In genomic region chr14:69547701-69548348, GRCh38 we compare ENCODE assay signal across 9 cellular contexts. TPM values are rescaled to one million over a fixed set of nuclear protein-coding genes. Genes with fewer than 3 reads are reported as not detected.
A peak's percentile ranks its signal among the peaks of the same experiment; 100 is the strongest.
DNase-seq lines count a peak whose midpoint lies in the region; ATAC-seq and TF ChIP-seq lines count a peak whose summit lies in the region.
"Had no signal": no experiment of that assay in that cellular context is flagged by ENCODE, and none has a peak within 500 bp of the region (broad histone marks: within the 10 kb centered on the region; RNA-seq: fewer than 3 reads in every experiment).

No MANE protein-coding gene starts in this region.

- CTCF ChIA-PET in CD8-positive, alpha-beta T cell (lab: Charles Lee): interaction anchor here (1.1 to 2.9 kb wide), 3 partner anchors 10 to 37 kb away, joined by 3 to 12 read pairs (median 6); partner anchors contain the start of gene CCDC177

- intact Hi-C loops in CD8-positive, alpha-beta T cell (cut with DNase I, micrococcal nuclease): no loop called here

- no peak for ATAC-seq in CD8-positive, alpha-beta T cell
- ATAC-seq in left lobe of liver (peak; percentile 61), HG03108 (IDR thresholded peaks at IDR 0.05; ENCODE audit: unreplicated experiment) (no peak)

- no peaks in the 10 kb centered on the region for H3K9me3 ChIP-seq in CD8-positive, alpha-beta T cell (ENCODE audit: low read length)

- H3K36me3 Mint-ChIP-seq in CD8-positive, alpha-beta T cell: no peaks in the 10 kb centered on the region

- in situ Hi-C loops in brain microvascular endothelial cell (cut with HindIII; ENCODE audit: low pct_ligation_motif_present, low sequenced_read_pairs): no loop called here

- no peak overlapping the region for H3K4me3 ChIP-seq in CD8-positive, alpha-beta T cell (ENCODE audit: low read depth, low read length)
- H3K4me3 ChIP-seq in brain microvascular endothelial cell (ENCODE audit: low read depth, low read length): peak overlapping the region; percentile 34

- H3K27ac Mint-ChIP-seq in CD8-positive, alpha-beta T cell: no peak overlapping the region

- no peak overlapping the region for H3K4me3 Mint-ChIP-seq in CD8-positive, alpha-beta T cell

- H3K27me3 ChIP-seq in CD8-positive, alpha-beta T cell (ENCODE audit: insufficient read depth, low read length): peaks cover 6% of the 10 kb centered on the region
- peaks cover 3% of the 10 kb centered on the region for H3K27me3 ChIP-seq in brain microvascular endothelial cell (replicated peaks)

- no peaks in the 10 kb centered on the region for H3K9me3 Mint-ChIP-seq in CD8-positive, alpha-beta T cell

- no peak overlapping the region for H3K27ac ChIP-seq in CD8-positive, alpha-beta T cell (ENCODE audit: low read depth, low read length)
- H3K27ac ChIP-seq in brain microvascular endothelial cell: no peak overlapping the region

- no peaks in the 10 kb centered on the region for H3K4me1 ChIP-seq in CD8-positive, alpha-beta T cell (ENCODE audit: insufficient read depth, low read length)

- peaks cover 3% of the 10 kb centered on the region for H3K4me1 Mint-ChIP-seq in CD8-positive, alpha-beta T cell (ENCODE audit: low read depth)

- peaks cover 57% of the 10 kb centered on the region for H3K27me3 Mint-ChIP-seq in CD8-positive, alpha-beta T cell (ENCODE audit: low read depth)

- POLR2A ChIA-PET in CD8-positive, alpha-beta T cell (lab: Charles Lee): no interaction called here

- DNase-seq in CD8-positive, alpha-beta T cell: peak in 1 of 7 experiments; percentile 9
- DNase-seq in NCI-H1092 (lab: John Stamatoyannopoulos, UW) (peak; percentile 43), brain microvascular endothelial cell (peak; percentile 14), left lobe of liver (ENCODE audit: low spot score) (no peak), NCI-H2171 treated with DMSO at 0.1 percent for 48 hours (lab: John Stamatoyannopoulos, UW) (no peak), NCI-H2029 treated with DMSO at 0.1 percent for 48 hours (lab: John Stamatoyannopoulos, UW) (no peak), SHP77 (lab: John Stamatoyannopoulos, UW) (no peak)

- peak; percentile 39 for TF ChIP-seq CTCF in CD8-positive, alpha-beta T cell (IDR thresholded peaks at IDR 0.05)
- TF ChIP-seq CTCF in brain microvascular endothelial cell (IDR thresholded peaks at IDR 0.05; ENCODE audit: low read depth, low read length, missing control alignments): peak; percentile 64

- no peaks in the 10 kb centered on the region for H3K36me3 ChIP-seq in CD8-positive, alpha-beta T cell (ENCODE audit: insufficient read depth, low read length)
- no peaks in the 10 kb centered on the region for H3K36me3 ChIP-seq in brain microvascular endothelial cell (replicated peaks)

RNA-seq across cellular contexts. Expression of gene CCDC177, which starts 26.8 kb away (rescaled TPM):
- total RNA-seq in CD8-positive, alpha-beta T cell: not detected
- total RNA-seq in left lobe of liver: 0.08 TPM
- total RNA-seq: glomerular endothelial cell had no signal

Comparison
In these comparisons a context has a peak if more than half of its experiments do, and no peak if none do; other contexts are left out.
1. DNase-seq: peak in NCI-H1092 (single experiment) and brain microvascular endothelial cell (single experiment); none in left lobe of liver (single experiment), NCI-H2171 treated with DMSO at 0.1 percent for 48 hours (single experiment), NCI-H2029 treated with DMSO at 0.1 percent for 48 hours (single experiment) and SHP77 (0 of 2).